1 cellular context compared by ENCODE assay signal in genomic region chr1:31739281-31739853, GRCh38.
A peak's percentile ranks its signal among the peaks of the same experiment; 100 is the strongest.
TF ChIP-seq lines count a peak whose summit lies in the region.

No MANE protein-coding gene starts in this region.

TF ChIP-seq in K562, 482 proteins besides CTCF, POLR2A, EP300 and RAD21 (continued from another document):
- TF ChIP-seq, protein P1, sequence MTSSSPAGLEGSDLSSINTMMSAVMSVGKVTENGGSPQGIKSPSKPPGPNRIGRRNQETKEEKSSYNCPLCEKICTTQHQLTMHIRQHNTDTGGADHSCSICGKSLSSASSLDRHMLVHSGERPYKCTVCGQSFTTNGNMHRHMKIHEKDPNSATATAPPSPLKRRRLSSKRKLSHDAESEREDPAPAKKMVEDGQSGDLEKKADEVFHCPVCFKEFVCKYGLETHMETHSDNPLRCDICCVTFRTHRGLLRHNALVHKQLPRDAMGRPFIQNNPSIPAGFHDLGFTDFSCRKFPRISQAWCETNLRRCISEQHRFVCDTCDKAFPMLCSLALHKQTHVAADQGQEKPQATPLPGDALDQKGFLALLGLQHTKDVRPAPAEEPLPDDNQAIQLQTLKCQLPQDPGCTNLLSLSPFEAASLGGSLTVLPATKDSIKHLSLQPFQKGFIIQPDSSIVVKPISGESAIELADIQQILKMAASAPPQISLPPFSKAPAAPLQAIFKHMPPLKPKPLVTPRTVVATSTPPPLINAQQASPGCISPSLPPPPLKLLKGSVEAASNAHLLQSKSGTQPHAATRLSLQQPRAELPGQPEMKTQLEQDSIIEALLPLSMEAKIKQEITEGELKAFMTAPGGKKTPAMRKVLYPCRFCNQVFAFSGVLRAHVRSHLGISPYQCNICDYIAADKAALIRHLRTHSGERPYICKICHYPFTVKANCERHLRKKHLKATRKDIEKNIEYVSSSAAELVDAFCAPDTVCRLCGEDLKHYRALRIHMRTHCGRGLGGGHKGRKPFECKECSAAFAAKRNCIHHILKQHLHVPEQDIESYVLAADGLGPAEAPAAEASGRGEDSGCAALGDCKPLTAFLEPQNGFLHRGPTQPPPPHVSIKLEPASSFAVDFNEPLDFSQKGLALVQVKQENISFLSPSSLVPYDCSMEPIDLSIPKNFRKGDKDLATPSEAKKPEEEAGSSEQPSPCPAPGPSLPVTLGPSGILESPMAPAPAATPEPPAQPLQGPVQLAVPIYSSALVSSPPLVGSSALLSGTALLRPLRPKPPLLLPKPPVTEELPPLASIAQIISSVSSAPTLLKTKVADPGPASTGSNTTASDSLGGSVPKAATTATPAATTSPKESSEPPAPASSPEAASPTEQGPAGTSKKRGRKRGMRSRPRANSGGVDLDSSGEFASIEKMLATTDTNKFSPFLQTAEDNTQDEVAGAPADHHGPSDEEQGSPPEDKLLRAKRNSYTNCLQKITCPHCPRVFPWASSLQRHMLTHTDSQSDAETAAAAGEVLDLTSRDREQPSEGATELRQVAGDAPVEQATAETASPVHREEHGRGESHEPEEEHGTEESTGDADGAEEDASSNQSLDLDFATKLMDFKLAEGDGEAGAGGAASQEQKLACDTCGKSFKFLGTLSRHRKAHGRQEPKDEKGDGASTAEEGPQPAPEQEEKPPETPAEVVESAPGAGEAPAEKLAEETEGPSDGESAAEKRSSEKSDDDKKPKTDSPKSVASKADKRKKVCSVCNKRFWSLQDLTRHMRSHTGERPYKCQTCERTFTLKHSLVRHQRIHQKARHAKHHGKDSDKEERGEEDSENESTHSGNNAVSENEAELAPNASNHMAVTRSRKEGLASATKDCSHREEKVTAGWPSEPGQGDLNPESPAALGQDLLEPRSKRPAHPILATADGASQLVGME (CRISPR knock-in tag; IDR thresholded peaks at IDR 0.05) = no peak
- TF ChIP-seq ATF1 (CRISPR knock-in tag; IDR thresholded peaks at IDR 0.05) (no peak), ATF1 (tag; IDR thresholded peaks at IDR 0.05) (no peak; the same call in 1 of the 2 replicates), MCM7 (IDR thresholded peaks at IDR 0.05) (no peak), FOXK1 (CRISPR knock-in tag; IDR thresholded peaks at IDR 0.05; ENCODE audit: borderline replicate concordance) (no peak), ELF4 (CRISPR knock-in tag; IDR thresholded peaks at IDR 0.05) (no peak), MED1 (CRISPR knock-in tag; IDR thresholded peaks at IDR 0.05; ENCODE audit: borderline replicate concordance) (no peak), PRPF4 (IDR thresholded peaks at IDR 0.05; ENCODE audit: insufficient read depth, low read depth, low read length, poor library complexity, severe bottlenecking) (no peak), ZNF263 (CRISPR knock-in tag; IDR thresholded peaks at IDR 0.05; ENCODE audit: borderline replicate concordance) (0 out of 2 replicates have a peak, but pooled peaks have one; percentile 38), ZNF77 (CRISPR knock-in tag; IDR thresholded peaks at IDR 0.05) (no peak)
